In genomic region chr12:92745874-92746553, GRCh38 we compare ENCODE assay signal across 10 cellular contexts.
DNase-seq lines count a peak whose midpoint lies in the region; ATAC-seq and TF ChIP-seq lines count a peak whose summit lies in the region.
"Had no signal": no experiment of that assay in that cellular context is flagged by ENCODE, and none has a peak within 500 bp of the region (broad histone marks: within the 10 kb centered on the region; RNA-seq: fewer than 3 reads in every experiment).

No MANE protein-coding gene starts in this region.

- TF ChIP-seq CTCF in fibroblast of mammary gland (conservative IDR thresholded peaks at IDR 0.05; ENCODE audit: control insufficient read depth, insufficient read depth, low read depth, low read length), result no peak

- H3K4me3 ChIP-seq in fibroblast of mammary gland (ENCODE audit: control insufficient read depth, low read depth, low read length), result no peak overlapping the region

- no peak for ATAC-seq in GM19023 (IDR thresholded peaks at IDR 0.05; ENCODE audit: unreplicated experiment)

- DNase-seq in AG08395 (ENCODE audit: low spot score) (peak; percentile 96), NCI-H69 (lab: John Stamatoyannopoulos, UW) (peak; percentile 59), fibroblast of mammary gland (ENCODE audit: low read depth) (peak; percentile 99), non-pigmented ciliary epithelial cell (ENCODE audit: low read depth) (peak; percentile 70), COLO668 (lab: John Stamatoyannopoulos, UW; ENCODE audit: unreplicated experiment) (no peak), KBM-7 (no peak)
- no peak for DNase-seq in stimulated activated CD4-positive, alpha-beta T cell treated with anti-CD3 and anti-CD28 coated beads, Interleukin-15, amount 100 ng/mL, for 24 hours
- DNase-seq: central memory CD4-positive, alpha-beta T cell; DMS53 had no signal

- in situ Hi-C loops in KBM-7 (cut with MboI; ENCODE audit: low pct_unique_long_range_greater_than_20kb, low sequenced_read_pairs), result no loop called here

Comparison
In these comparisons a context has a peak if more than half of its experiments do, and no peak if none do; other contexts are left out.
1. DNase-seq: peak in AG08395 (single experiment), NCI-H69 (single experiment), fibroblast of mammary gland (single experiment) and non-pigmented ciliary epithelial cell (single experiment); none in stimulated activated CD4-positive, alpha-beta T cell treated with anti-CD3 and anti-CD28 coated beads, Interleukin-15, amount 100 ng/mL, for 24 hours (single experiment), COLO668 (single experiment) and KBM-7 (single experiment).